2 cellular contexts compared by ENCODE assay signal in the genomic region with DNA sequence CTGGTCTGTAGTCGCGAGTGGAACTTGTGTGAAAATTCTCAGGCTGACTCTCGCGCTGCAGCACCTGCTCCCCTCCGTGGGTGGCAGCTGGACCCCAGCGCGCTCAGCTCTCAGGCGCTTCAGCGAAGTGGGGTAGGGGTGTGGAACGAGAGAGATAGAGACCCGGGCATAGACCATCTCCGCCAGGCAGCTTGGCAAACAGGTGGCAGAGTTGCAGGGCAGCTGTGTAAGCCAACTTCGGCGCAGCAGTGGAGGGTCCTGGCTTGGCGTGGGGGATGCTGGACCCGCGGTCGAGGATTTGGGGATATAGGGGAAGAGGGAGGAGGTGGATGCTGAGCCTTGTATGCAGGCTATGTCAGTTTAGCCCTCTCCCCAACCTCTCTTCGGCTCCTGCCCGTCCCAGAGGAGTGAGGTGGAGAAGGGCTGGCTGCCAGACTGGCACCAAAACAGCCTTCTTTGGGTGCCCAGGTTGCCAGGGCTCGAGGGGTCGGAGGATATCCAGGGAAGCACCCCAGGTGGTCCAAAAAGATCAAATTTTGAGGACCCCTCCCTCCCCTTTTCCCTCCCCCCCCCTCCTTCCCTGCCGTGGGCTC.
TF ChIP-seq lines count a peak whose summit lies in the region.

No MANE protein-coding gene starts in this region.

TF ChIP-seq in SK-N-SH, 30 proteins besides CTCF, POLR2A, EP300 and RAD21:
- TF ChIP-seq, protein P1, sequence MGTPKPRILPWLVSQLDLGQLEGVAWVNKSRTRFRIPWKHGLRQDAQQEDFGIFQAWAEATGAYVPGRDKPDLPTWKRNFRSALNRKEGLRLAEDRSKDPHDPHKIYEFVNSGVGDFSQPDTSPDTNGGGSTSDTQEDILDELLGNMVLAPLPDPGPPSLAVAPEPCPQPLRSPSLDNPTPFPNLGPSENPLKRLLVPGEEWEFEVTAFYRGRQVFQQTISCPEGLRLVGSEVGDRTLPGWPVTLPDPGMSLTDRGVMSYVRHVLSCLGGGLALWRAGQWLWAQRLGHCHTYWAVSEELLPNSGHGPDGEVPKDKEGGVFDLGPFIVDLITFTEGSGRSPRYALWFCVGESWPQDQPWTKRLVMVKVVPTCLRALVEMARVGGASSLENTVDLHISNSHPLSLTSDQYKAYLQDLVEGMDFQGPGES (IDR thresholded peaks at IDR 0.05; ENCODE audit: low read depth, low read length) = no peak
- TF ChIP-seq TCF12 (IDR thresholded peaks at IDR 0.05) (no peak), ELF1 (IDR thresholded peaks at IDR 0.05) (no peak), MXI1 (IDR thresholded peaks at IDR 0.05; ENCODE audit: low read depth, low read length) (no peak), SIN3A (IDR thresholded peaks at IDR 0.05; ENCODE audit: borderline replicate concordance, low read depth, low read length) (no peak), POLR2AphosphoS5 (IDR thresholded peaks at IDR 0.05; ENCODE audit: low read depth, low read length) (no peak), RCOR1 (IDR thresholded peaks at IDR 0.05; ENCODE audit: low read length) (no peak), RXRA (IDR thresholded peaks at IDR 0.05; ENCODE audit: borderline replicate concordance, low read depth) (no peak), YY1 (IDR thresholded peaks at IDR 0.05; ENCODE audit: low read depth) (no peak), TEAD4 (IDR thresholded peaks at IDR 0.05; ENCODE audit: borderline replicate concordance, insufficient read depth) (no peak)
- TF ChIP-seq, protein P2, sequence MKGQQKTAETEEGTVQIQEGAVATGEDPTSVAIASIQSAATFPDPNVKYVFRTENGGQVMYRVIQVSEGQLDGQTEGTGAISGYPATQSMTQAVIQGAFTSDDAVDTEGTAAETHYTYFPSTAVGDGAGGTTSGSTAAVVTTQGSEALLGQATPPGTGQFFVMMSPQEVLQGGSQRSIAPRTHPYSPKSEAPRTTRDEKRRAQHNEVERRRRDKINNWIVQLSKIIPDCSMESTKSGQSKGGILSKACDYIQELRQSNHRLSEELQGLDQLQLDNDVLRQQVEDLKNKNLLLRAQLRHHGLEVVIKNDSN (IDR thresholded peaks at IDR 0.05; ENCODE audit: borderline replicate concordance, low read depth) = no peak
- TF ChIP-seq, protein P3, sequence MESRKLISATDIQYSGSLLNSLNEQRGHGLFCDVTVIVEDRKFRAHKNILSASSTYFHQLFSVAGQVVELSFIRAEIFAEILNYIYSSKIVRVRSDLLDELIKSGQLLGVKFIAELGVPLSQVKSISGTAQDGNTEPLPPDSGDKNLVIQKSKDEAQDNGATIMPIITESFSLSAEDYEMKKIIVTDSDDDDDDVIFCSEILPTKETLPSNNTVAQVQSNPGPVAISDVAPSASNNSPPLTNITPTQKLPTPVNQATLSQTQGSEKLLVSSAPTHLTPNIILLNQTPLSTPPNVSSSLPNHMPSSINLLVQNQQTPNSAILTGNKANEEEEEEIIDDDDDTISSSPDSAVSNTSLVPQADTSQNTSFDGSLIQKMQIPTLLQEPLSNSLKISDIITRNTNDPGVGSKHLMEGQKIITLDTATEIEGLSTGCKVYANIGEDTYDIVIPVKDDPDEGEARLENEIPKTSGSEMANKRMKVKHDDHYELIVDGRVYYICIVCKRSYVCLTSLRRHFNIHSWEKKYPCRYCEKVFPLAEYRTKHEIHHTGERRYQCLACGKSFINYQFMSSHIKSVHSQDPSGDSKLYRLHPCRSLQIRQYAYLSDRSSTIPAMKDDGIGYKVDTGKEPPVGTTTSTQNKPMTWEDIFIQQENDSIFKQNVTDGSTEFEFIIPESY (IDR thresholded peaks at IDR 0.05; ENCODE audit: borderline replicate concordance, low read depth) = no peak
- TF ChIP-seq, protein P4, sequence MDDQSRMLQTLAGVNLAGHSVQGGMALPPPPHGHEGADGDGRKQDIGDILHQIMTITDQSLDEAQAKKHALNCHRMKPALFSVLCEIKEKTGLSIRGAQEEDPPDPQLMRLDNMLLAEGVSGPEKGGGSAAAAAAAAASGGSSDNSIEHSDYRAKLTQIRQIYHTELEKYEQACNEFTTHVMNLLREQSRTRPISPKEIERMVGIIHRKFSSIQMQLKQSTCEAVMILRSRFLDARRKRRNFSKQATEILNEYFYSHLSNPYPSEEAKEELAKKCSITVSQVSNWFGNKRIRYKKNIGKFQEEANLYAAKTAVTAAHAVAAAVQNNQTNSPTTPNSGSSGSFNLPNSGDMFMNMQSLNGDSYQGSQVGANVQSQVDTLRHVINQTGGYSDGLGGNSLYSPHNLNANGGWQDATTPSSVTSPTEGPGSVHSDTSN (IDR thresholded peaks at IDR 0.05) = no peak
- TF ChIP-seq, protein P5, sequence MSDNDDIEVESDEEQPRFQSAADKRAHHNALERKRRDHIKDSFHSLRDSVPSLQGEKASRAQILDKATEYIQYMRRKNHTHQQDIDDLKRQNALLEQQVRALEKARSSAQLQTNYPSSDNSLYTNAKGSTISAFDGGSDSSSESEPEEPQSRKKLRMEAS (IDR thresholded peaks at IDR 0.05; ENCODE audit: low read depth) = no peak

TF ChIP-seq in SK-N-SH treated with all-trans-retinoic acid at 6 μM for 48 hours, 23 proteins besides CTCF, POLR2A, EP300 and RAD21 (continued from another document):
- TF ChIP-seq, protein P6, sequence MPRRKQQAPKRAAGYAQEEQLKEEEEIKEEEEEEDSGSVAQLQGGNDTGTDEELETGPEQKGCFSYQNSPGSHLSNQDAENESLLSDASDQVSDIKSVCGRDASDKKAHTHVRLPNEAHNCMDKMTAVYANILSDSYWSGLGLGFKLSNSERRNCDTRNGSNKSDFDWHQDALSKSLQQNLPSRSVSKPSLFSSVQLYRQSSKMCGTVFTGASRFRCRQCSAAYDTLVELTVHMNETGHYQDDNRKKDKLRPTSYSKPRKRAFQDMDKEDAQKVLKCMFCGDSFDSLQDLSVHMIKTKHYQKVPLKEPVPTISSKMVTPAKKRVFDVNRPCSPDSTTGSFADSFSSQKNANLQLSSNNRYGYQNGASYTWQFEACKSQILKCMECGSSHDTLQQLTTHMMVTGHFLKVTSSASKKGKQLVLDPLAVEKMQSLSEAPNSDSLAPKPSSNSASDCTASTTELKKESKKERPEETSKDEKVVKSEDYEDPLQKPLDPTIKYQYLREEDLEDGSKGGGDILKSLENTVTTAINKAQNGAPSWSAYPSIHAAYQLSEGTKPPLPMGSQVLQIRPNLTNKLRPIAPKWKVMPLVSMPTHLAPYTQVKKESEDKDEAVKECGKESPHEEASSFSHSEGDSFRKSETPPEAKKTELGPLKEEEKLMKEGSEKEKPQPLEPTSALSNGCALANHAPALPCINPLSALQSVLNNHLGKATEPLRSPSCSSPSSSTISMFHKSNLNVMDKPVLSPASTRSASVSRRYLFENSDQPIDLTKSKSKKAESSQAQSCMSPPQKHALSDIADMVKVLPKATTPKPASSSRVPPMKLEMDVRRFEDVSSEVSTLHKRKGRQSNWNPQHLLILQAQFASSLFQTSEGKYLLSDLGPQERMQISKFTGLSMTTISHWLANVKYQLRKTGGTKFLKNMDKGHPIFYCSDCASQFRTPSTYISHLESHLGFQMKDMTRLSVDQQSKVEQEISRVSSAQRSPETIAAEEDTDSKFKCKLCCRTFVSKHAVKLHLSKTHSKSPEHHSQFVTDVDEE (CRISPR knock-in tag; IDR thresholded peaks at IDR 0.05) = no peak
- no peak for TF ChIP-seq ARNTL (CRISPR knock-in tag; IDR thresholded peaks at IDR 0.05; ENCODE audit: borderline replicate concordance, low read depth)
- TF ChIP-seq, protein P7, sequence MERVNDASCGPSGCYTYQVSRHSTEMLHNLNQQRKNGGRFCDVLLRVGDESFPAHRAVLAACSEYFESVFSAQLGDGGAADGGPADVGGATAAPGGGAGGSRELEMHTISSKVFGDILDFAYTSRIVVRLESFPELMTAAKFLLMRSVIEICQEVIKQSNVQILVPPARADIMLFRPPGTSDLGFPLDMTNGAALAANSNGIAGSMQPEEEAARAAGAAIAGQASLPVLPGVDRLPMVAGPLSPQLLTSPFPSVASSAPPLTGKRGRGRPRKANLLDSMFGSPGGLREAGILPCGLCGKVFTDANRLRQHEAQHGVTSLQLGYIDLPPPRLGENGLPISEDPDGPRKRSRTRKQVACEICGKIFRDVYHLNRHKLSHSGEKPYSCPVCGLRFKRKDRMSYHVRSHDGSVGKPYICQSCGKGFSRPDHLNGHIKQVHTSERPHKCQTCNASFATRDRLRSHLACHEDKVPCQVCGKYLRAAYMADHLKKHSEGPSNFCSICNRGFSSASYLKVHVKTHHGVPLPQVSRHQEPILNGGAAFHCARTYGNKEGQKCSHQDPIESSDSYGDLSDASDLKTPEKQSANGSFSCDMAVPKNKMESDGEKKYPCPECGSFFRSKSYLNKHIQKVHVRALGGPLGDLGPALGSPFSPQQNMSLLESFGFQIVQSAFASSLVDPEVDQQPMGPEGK (CRISPR knock-in tag; IDR thresholded peaks at IDR 0.05; ENCODE audit: borderline replicate concordance) = no peak
